In genomic region chr2:157990173-157990572, GRCh38 we compare ENCODE assay signal across 19 cellular contexts.
DNase-seq lines count a peak whose midpoint lies in the region; ATAC-seq and TF ChIP-seq lines count a peak whose summit lies in the region.
"Had no signal": no experiment of that assay in that cellular context is flagged by ENCODE, and none has a peak within 500 bp of the region (broad histone marks: within the 10 kb centered on the region; RNA-seq: fewer than 3 reads in every experiment).

No MANE protein-coding gene starts in this region.

- H3K79me1 ChIP-seq in mesendoderm (ENCODE audit: low read length) = no peaks in the 10 kb centered on the region

- H3K23ac ChIP-seq in mesendoderm (ENCODE audit: low read length) = no peak overlapping the region

- CTCF ChIA-PET in SK-N-SH (lab: Yijun Ruan, JAX) = interaction anchor here (1.0 to 1.7 kb wide), 7 partner anchors 20 to 220 kb away, joined by 3 to 6 read pairs (median 4); no protein-coding TSS in a partner anchor

- no peak overlapping the region for H2BK120ac ChIP-seq in mesendoderm (ENCODE audit: low read depth, low read length)

- no peak overlapping the region for H4K5ac ChIP-seq in mesendoderm (ENCODE audit: low read length)

- H3K4me1 ChIP-seq in SK-N-SH (ENCODE audit: control insufficient read depth in 1 of 2, insufficient read depth in 2 of 2, low read depth in 1 of 2, low read length in 1 of 2) = peaks cover 0 to 15% of the 10 kb centered on the region in 2 experiments; a peak in 2 of 4 replicates
- H3K4me1 ChIP-seq in mesendoderm (ENCODE audit: control insufficient read depth, low read depth, low read length) = peaks cover 3% of the 10 kb centered on the region
- H3K4me1 ChIP-seq in transverse colon = no peaks in the 10 kb centered on the region
- H3K4me1 ChIP-seq: SJCRH30, upper lobe of right lung had no signal

- ATAC-seq in HG02870 (IDR thresholded peaks at IDR 0.05; ENCODE audit: unreplicated experiment) = no peak
- no peak for ATAC-seq in left colon
- ATAC-seq: activated CD8-positive, alpha-beta T cell treated with anti-CD3 and anti-CD28 coated beads for 36 hours; activated naive CD8-positive, alpha-beta T cell treated with anti-CD3 and anti-CD28 coated beads, Interleukin-2, amount 50 U/mL, for 24 hours; HCT116; upper lobe of right lung had no signal

- H3K4me2 ChIP-seq in SK-N-SH (no peak overlapping the region), mesendoderm (ENCODE audit: low read length) (no peak overlapping the region)
- H3K4me2 ChIP-seq: smooth muscle cell had no signal

- H2BK15ac ChIP-seq in mesendoderm (replicated peaks; ENCODE audit: low read depth) = no peak overlapping the region

- no peak overlapping the region for H2BK5ac ChIP-seq in mesendoderm (ENCODE audit: low read length)

- peak overlapping the region; percentile 45 for H3K4ac ChIP-seq in mesendoderm (ENCODE audit: low read depth, low read length)

- H3K79me2 ChIP-seq in SK-N-SH (ENCODE audit: insufficient read depth) (no peaks in the 10 kb centered on the region), mesendoderm (ENCODE audit: control insufficient read depth, insufficient read depth, low read length) (no peaks in the 10 kb centered on the region)

- WGBS in SK-N-SH (ENCODE audit: low lambda C conversion rate) = 16% methylated on average over 5 of the region's 5 CpGs
- no CpG with 5 or more reads among the region's 5 CpGs for WGBS in mesendoderm (ENCODE audit: extremely low coverage, insufficient coverage, low lambda C conversion rate)
- WGBS in transverse colon (ENCODE audit: low coverage in 1 of 2), 2 donors = 40 to 55% methylated on average over 1 to 5 of the region's 5 CpGs

- H3K9ac ChIP-seq in SK-N-SH (no peak overlapping the region), mesendoderm (ENCODE audit: low read length) (no peak overlapping the region)

- no peak overlapping the region for H3K18ac ChIP-seq in mesendoderm (ENCODE audit: low read length)

- H2AK5ac ChIP-seq in mesendoderm (ENCODE audit: low read length) = no peak overlapping the region

- no peak overlapping the region for H2AFZ ChIP-seq in SK-N-SH (ENCODE audit: low read depth)

- TF ChIP-seq EP300 in SK-N-SH (IDR thresholded peaks at IDR 0.05; ENCODE audit: borderline replicate concordance in 1 of 2, low read depth in 1 of 2, low read length in 1 of 2) (peak in 1 of 2 experiments; percentile 73; a peak in 2 of 4 replicates), transverse colon (IDR thresholded peaks at IDR 0.05; ENCODE audit: low read depth) (no peak)

- in situ Hi-C loops in transverse colon (cut with MboI; ENCODE audit: low pct_ligation_motif_present in 1 of 4, low pct_unique_long_range_greater_than_20kb in 1 of 4, low sequenced_read_pairs in 3 of 4) = no loop called here

- intact Hi-C loops in transverse colon (cut with DNase I; ENCODE audit: low total_unique reads) = no loop called here
- intact Hi-C loops in left colon (cut with DNase I, micrococcal nuclease) = no loop called here

- TF ChIP-seq POLR2A in transverse colon (IDR thresholded peaks at IDR 0.05) = no peak

- POLR2A ChIA-PET in SK-N-SH (lab: Yijun Ruan, JAX) = no interaction called here

- TF ChIP-seq CTCF in SK-N-SH (IDR thresholded peaks at IDR 0.05) (no peak), transverse colon (IDR thresholded peaks at IDR 0.05) (no peak)

- no peaks in the 10 kb centered on the region for H4K20me1 ChIP-seq in SK-N-SH (ENCODE audit: insufficient read depth)

- no peak overlapping the region for H3K4me3 ChIP-seq in SK-N-SH (ENCODE audit: low read depth in 2 of 2, low read length in 1 of 2)
- no peak overlapping the region for H3K4me3 ChIP-seq in mesendoderm (ENCODE audit: low read length)
- no peak overlapping the region for H3K4me3 ChIP-seq in transverse colon
- H3K4me3 ChIP-seq: SJCRH30, smooth muscle cell, upper lobe of right lung had no signal

- H3F3A ChIP-seq in SK-N-SH (replicated peaks; ENCODE audit: insufficient read depth) = no peaks in the 10 kb centered on the region

- no peak overlapping the region for H4K8ac ChIP-seq in mesendoderm (ENCODE audit: low read depth, low read length)

- H3K27me3 ChIP-seq in SK-N-SH (ENCODE audit: insufficient read depth) = no peaks in the 10 kb centered on the region
- H3K27me3 ChIP-seq in mesendoderm (ENCODE audit: insufficient read depth, low read length, poor library complexity) = no peaks in the 10 kb centered on the region
- H3K27me3 ChIP-seq in transverse colon = no peaks in the 10 kb centered on the region
- H3K27me3 ChIP-seq: SJCRH30, upper lobe of right lung had no signal

- H3K9me3 ChIP-seq in SK-N-SH (no peaks in the 10 kb centered on the region), transverse colon (no peaks in the 10 kb centered on the region)
- H3K9me3 ChIP-seq: SJCRH30, upper lobe of right lung had no signal

- H3K36me3 ChIP-seq in SK-N-SH (replicated peaks in 1 of 2; ENCODE audit: control insufficient read depth in 1 of 2, insufficient read depth in 2 of 2, low read length in 1 of 2) = no peaks in the 10 kb centered on the region
- no peaks in the 10 kb centered on the region for H3K36me3 ChIP-seq in mesendoderm (ENCODE audit: control insufficient read depth, insufficient read depth, low read length)
- no peaks in the 10 kb centered on the region for H3K36me3 ChIP-seq in transverse colon
- H3K36me3 ChIP-seq: SJCRH30, upper lobe of right lung had no signal

- no peaks in the 10 kb centered on the region for H3K9me2 ChIP-seq in SK-N-SH

- peak; percentile 2; the same call in 1 of the 2 replicates for TF ChIP-seq RAD21 in SK-N-SH (IDR thresholded peaks at IDR 0.05; ENCODE audit: low read length)

- H3K56ac ChIP-seq in mesendoderm (ENCODE audit: low read length) = no peak overlapping the region

- H3K27ac ChIP-seq in SK-N-SH (ENCODE audit: low read depth in 2 of 2, low read length in 1 of 2) (peak overlapping the region in 1 of 2 experiments; percentile 84; a peak in 2 of 4 replicates), mesendoderm (ENCODE audit: low read depth, low read length) (no peak overlapping the region), transverse colon (no peak overlapping the region)
- H3K27ac ChIP-seq: SJCRH30, upper lobe of right lung had no signal

- DNase-seq in DMS79 (lab: John Stamatoyannopoulos, UW) = peak; percentile 22
- peak; percentile 6 for DNase-seq in M059J (ENCODE audit: low read depth)
- DNase-seq in SK-N-SH = peak; percentile 38
- DNase-seq in mesendoderm = peak; percentile 68
- DNase-seq in cerebellum (ENCODE audit: low spot score) = no peak
- no peak for DNase-seq in transverse colon
- no peak for DNase-seq in left colon
- DNase-seq: activated CD4-positive, CD25-positive, alpha-beta regulatory T cell treated with anti-CD3 and anti-CD28 coated beads, Interleukin-2, amount 50 U/mL, for 72 hours; activated CD8-positive, alpha-beta T cell treated with anti-CD3 and anti-CD28 coated beads for 36 hours; activated naive CD8-positive, alpha-beta T cell treated with anti-CD3 and anti-CD28 coated beads, Interleukin-2, amount 50 U/mL, for 24 hours; CD4-positive, alpha-beta T cell; mammary epithelial cell; NCI-H187 treated with DMSO at 0.1 percent for 48 hours; NCI-H510A; SJCRH30; upper lobe of right lung had no signal

TF ChIP-seq in SK-N-SH, 30 proteins besides CTCF, POLR2A, EP300 and RAD21 (continues in another document):
- TF ChIP-seq REST (IDR thresholded peaks at IDR 0.05; ENCODE audit: low read depth, low read length) (no peak), USF1 (IDR thresholded peaks at IDR 0.05; ENCODE audit: borderline replicate concordance, low read depth) (no peak), FOXJ3 (CRISPR knock-in tag; IDR thresholded peaks at IDR 0.05) (0 out of 2 replicates have a peak, but pooled peaks have one; percentile 22), TAF1 (IDR thresholded peaks at IDR 0.05; ENCODE audit: borderline replicate concordance, low read depth, low read length) (no peak), EZH2phosphoT487 (IDR thresholded peaks at IDR 0.05; ENCODE audit: borderline replicate concordance, low read depth) (no peak), JUND (IDR thresholded peaks at IDR 0.05) (no peak), USF2 (IDR thresholded peaks at IDR 0.05; ENCODE audit: borderline replicate concordance, low read depth, low read length) (no peak), RFX5 (IDR thresholded peaks at IDR 0.05; ENCODE audit: low read length) (no peak)

Comparison
In these comparisons a context has a peak if more than half of its experiments do, and no peak if none do; other contexts are left out.
1. DNase-seq: peak in DMS79 (single experiment), M059J (single experiment), SK-N-SH (single experiment) and mesendoderm (single experiment); none in cerebellum (single experiment), transverse colon (single experiment) and left colon (0 of 2).